Comparison of ENCODE assay signal across 8 cellular contexts in genomic region chr22:38868886-38869381, GRCh38. TPM values are rescaled to one million over a fixed set of nuclear protein-coding genes. Genes with fewer than 3 reads are reported as not detected.
DNase-seq lines count a peak whose midpoint lies in the region; ATAC-seq and TF ChIP-seq lines count a peak whose summit lies in the region.

No MANE protein-coding gene starts in this region.

- no peak overlapping the region for H3K23ac ChIP-seq in IMR-90 (ENCODE audit: low read depth, low read length)

- H2BK5ac ChIP-seq in IMR-90 (ENCODE audit: low read depth, low read length, poor library complexity, severe bottlenecking): no peak overlapping the region

- no peak overlapping the region for H2BK20ac ChIP-seq in IMR-90 (ENCODE audit: low read depth, low read length)

- H3K4ac ChIP-seq in IMR-90 (ENCODE audit: low read depth, low read length): no peak overlapping the region

- no peak overlapping the region for H3K27ac ChIP-seq in IMR-90 (ENCODE audit: insufficient read depth, low read length)
- no peak overlapping the region for H3K27ac ChIP-seq in prostate gland
- no peak overlapping the region for H3K27ac ChIP-seq in vagina

- TF ChIP-seq RAD21 in IMR-90 (IDR thresholded peaks at IDR 0.05; ENCODE audit: low read length): peak; percentile 69

- POLR2A ChIA-PET in IMR-90 (lab: Charles Lee; ENCODE audit: unreplicated experiment): no interaction called here

- no peak overlapping the region for H4K5ac ChIP-seq in IMR-90 (ENCODE audit: low read depth, low read length)

- H3K79me1 ChIP-seq in IMR-90 (ENCODE audit: low read depth in 1 of 2, low read length in 2 of 2): peaks cover 20 to 60% of the 10 kb centered on the region in 2 experiments

- H3K27me3 ChIP-seq in IMR-90 (ENCODE audit: control insufficient read depth, insufficient read depth, low read length) (no peaks in the 10 kb centered on the region), prostate gland (replicated peaks; ENCODE audit: insufficient read depth) (no peaks in the 10 kb centered on the region), vagina (no peaks in the 10 kb centered on the region)

- dilution Hi-C loops in IMR-90 (cut with HindIII; ENCODE audit: low sequenced_read_pairs, unreplicated experiment): no loop called here

- no TSS peak for BruUV-seq in IMR-90 (replicated peaks; lab: Mats Ljungman, UMichigan)

- H2AFZ ChIP-seq in IMR-90 (replicated peaks; ENCODE audit: low read length, poor library complexity): peak overlapping the region; percentile 34

- peaks cover 19 to 24% of the 10 kb centered on the region in 2 donors for H3K36me3 Mint-ChIP-seq in activated naive CD4-positive, alpha-beta T cell treated with anti-CD3 and anti-CD28 coated beads, Interleukin-2, amount 50 U/mL, for 72 hours

- H2BK15ac ChIP-seq in IMR-90 (ENCODE audit: low read depth, low read length): no peak overlapping the region

- H3K9me3 ChIP-seq in IMR-90 (ENCODE audit: control insufficient read depth, insufficient read depth, low read length) (no peaks in the 10 kb centered on the region), prostate gland (no peaks in the 10 kb centered on the region), vagina (no peaks in the 10 kb centered on the region)

- in situ Hi-C loops in IMR-90 (cut with MboI; ENCODE audit: low sequenced_read_pairs): loop anchor here (10.0 to 25.0 kb wide), 2 partner anchors 243 to 436 kb away; no protein-coding TSS in a partner anchor

- peak overlapping the region; percentile 74 for H2AK5ac ChIP-seq in IMR-90 (ENCODE audit: low read depth, low read length)

- DNase-seq in D341Med (ENCODE audit: low spot score) (peak; percentile 90), IMR-90 (peak; percentile 51), Right ventricle myocardium superior (peak; percentile 89), prostate gland (ENCODE audit: low spot score) (peak; percentile 74), vagina (ENCODE audit: extremely low spot score in 2 of 2) (peak; percentile 81 to 85)
- peak; percentile 77 to 94 for DNase-seq in activated naive CD4-positive, alpha-beta T cell treated with anti-CD3 and anti-CD28 coated beads, Interleukin-2, amount 50 U/mL, for 72 hours (ENCODE audit: low spot score in 2 of 2)

- TF ChIP-seq CTCF in IMR-90 (conservative IDR thresholded peaks at IDR 0.05; ENCODE audit: low read depth, low read length) (peak; percentile 82), prostate gland (IDR thresholded peaks at IDR 0.05) (peak; percentile 78 to 89 (median 82)), vagina (IDR thresholded peaks at IDR 0.05) (peak; percentile 48 to 87 (median 79))

- H4K91ac ChIP-seq in IMR-90 (ENCODE audit: insufficient read depth, low read depth, low read length): no peak overlapping the region

- no peak overlapping the region for H3K18ac ChIP-seq in IMR-90 (ENCODE audit: low read depth, low read length)

- ATAC-seq in IMR-90 (ENCODE audit: low read depth) (peak; percentile 21), SK-N-SH treated with all-trans-retinoic acid at 6 μM for 48 hours (peak; percentile 76), Right ventricle myocardium superior (ENCODE audit: poor library complexity) (peak; percentile 32), HG03025 (IDR thresholded peaks at IDR 0.05; ENCODE audit: low FRiP score, unreplicated experiment) (no peak)
- peak; percentile 41 to 54 for ATAC-seq in activated naive CD4-positive, alpha-beta T cell treated with anti-CD3 and anti-CD28 coated beads, Interleukin-2, amount 50 U/mL, for 72 hours

- H3K36me3 ChIP-seq in IMR-90 (ENCODE audit: control insufficient read depth, insufficient read depth, low read length) (peaks cover 26% of the 10 kb centered on the region), prostate gland (peaks cover 0 to 8% of the 10 kb centered on the region in 2 donors), vagina (peaks cover 0 to 23% of the 10 kb centered on the region in 2 donors)

- peaks cover 52% of the 10 kb centered on the region for H4K20me1 ChIP-seq in IMR-90 (ENCODE audit: insufficient read depth, low read length)

- peak overlapping the region; percentile 44 to 92 for H3K27ac Mint-ChIP-seq in activated naive CD4-positive, alpha-beta T cell treated with anti-CD3 and anti-CD28 coated beads, Interleukin-2, amount 50 U/mL, for 72 hours

- TF ChIP-seq POLR2A in IMR-90 (IDR thresholded peaks at IDR 0.05; ENCODE audit: low read depth, low read length) (no peak), prostate gland (IDR thresholded peaks at IDR 0.05) (no peak), vagina (IDR thresholded peaks at IDR 0.05) (no peak)

- H3K9ac ChIP-seq in IMR-90 (ENCODE audit: low read depth, low read length): no peak overlapping the region

- no peak overlapping the region for H3K14ac ChIP-seq in IMR-90 (replicated peaks; ENCODE audit: low read depth, low read length)

- H2BK120ac ChIP-seq in IMR-90 (ENCODE audit: low read depth, low read length): no peak overlapping the region

- no peaks in the 10 kb centered on the region for H3K9me3 Mint-ChIP-seq in activated naive CD4-positive, alpha-beta T cell treated with anti-CD3 and anti-CD28 coated beads, Interleukin-2, amount 50 U/mL, for 72 hours

- H3K4me1 ChIP-seq in IMR-90 (ENCODE audit: control insufficient read depth, insufficient read depth, low read length): no peaks in the 10 kb centered on the region
- peaks cover 18% of the 10 kb centered on the region for H3K4me1 ChIP-seq in prostate gland (replicated peaks)
- H3K4me1 ChIP-seq in vagina: peaks cover 75% of the 10 kb centered on the region

- H2AK9ac ChIP-seq in IMR-90 (replicated peaks; ENCODE audit: low read depth, low read length, poor library complexity): peak overlapping the region; percentile 91

- WGBS in IMR-90 (ENCODE audit: extremely low coverage in 2 of 2, insufficient read length in 1 of 2), 2 experiments: 38% methylated on average over 3 of the region's 8 CpGs; no CpG with 5 or more reads in 1 of the 2 experiments
- 11% methylated on average over 8 of the region's 8 CpGs for WGBS in prostate gland

- CTCF ChIA-PET in IMR-90 (lab: Yijun Ruan, JAX): interaction anchor here (1.3 to 4.0 kb wide), 5 partner anchors 18 to 134 kb away, joined by 3 to 28 read pairs (median 4); no protein-coding TSS in a partner anchor

- H3K56ac ChIP-seq in IMR-90 (ENCODE audit: extremely low read depth, insufficient read depth, low read length): no peak overlapping the region

- H3K4me2 ChIP-seq in IMR-90 (ENCODE audit: low read depth, low read length): no peak overlapping the region

- H4K8ac ChIP-seq in IMR-90 (ENCODE audit: low read depth in 2 of 2, low read length in 2 of 2): no peak overlapping the region; a peak in 1 of 4 replicates

- peaks cover 2% of the 10 kb centered on the region; the same call in 1 of the 2 replicates for H3K9me1 ChIP-seq in IMR-90 (ENCODE audit: insufficient read depth, low read length)

- intact Hi-C loops in IMR-90 (cut with micrococcal nuclease) (loop anchor here (1.0 kb wide), 1 partner anchor 100 kb away; no protein-coding TSS in a partner anchor), Right ventricle myocardium superior (cut with DNase I) (loop anchor here (5.0 kb wide), 1 partner anchor 253 kb away; no protein-coding TSS in a partner anchor), prostate gland (cut with DNase I) (loop anchor here (2.0 to 10.0 kb wide), 3 partner anchors 102 to 256 kb away; no protein-coding TSS in a partner anchor), vagina (cut with DNase I) (loop anchor here (5.0 to 10.0 kb wide), 4 partner anchors 53 to 446 kb away; partner anchors contain the start of gene RPL3)

- no peak overlapping the region for H3K4me3 ChIP-seq in IMR-90 (ENCODE audit: insufficient read depth, low read depth, low read length)
- H3K4me3 ChIP-seq in prostate gland: no peak overlapping the region
- no peak overlapping the region for H3K4me3 ChIP-seq in vagina

TF ChIP-seq in IMR-90, 13 proteins besides CTCF, POLR2A, EP300 and RAD21 (continues in another document):
- TF ChIP-seq CEBPB (IDR thresholded peaks at IDR 0.05; ENCODE audit: low read depth, low read length) (no peak), FOS (IDR thresholded peaks at IDR 0.05; ENCODE audit: low read depth, low read length) (0 out of 2 replicates have a peak, but pooled peaks have one; percentile 1), BHLHE40 (IDR thresholded peaks at IDR 0.05; ENCODE audit: low read depth, low read length) (no peak), CHD1 (IDR thresholded peaks at IDR 0.05; ENCODE audit: low read depth, low read length) (no peak)

RNA-seq across cellular contexts. Expression of gene CBX6, which starts 3.1 kb away (rescaled TPM):
- total RNA-seq in IMR-90 (2012; rRNA removed) (15.2 and 17.5 TPM in 2 replicates), Right ventricle myocardium superior (36.1 TPM), prostate gland (10 to 100 TPM; 39.9 to 56.2 TPM), vagina (31.7 TPM)
- polyA plus RNA-seq in IMR-90 (2012; rRNA removed): 19.0 and 19.9 TPM in 2 replicates
- 9.6 and 14.6 TPM in 2 replicates for polyA plus RNA-seq in IMR-90 (2012; cell fraction: cytosol; rRNA removed)
- 26.7 and 45.8 TPM in 2 replicates for polyA plus RNA-seq in IMR-90 (2012; cell fraction: nucleus; rRNA removed; ENCODE audit: low replicate concordance)
- 10 to 100 TPM; 46.9 to 92.6 TPM for total RNA-seq in activated naive CD4-positive, alpha-beta T cell treated with anti-CD3 and anti-CD28 coated beads, Interleukin-2, amount 50 U/mL, for 72 hours

RNA-seq across cellular contexts. Expression of gene NPTXR, which starts 25.1 kb away (rescaled TPM):
- 0.28 and 0.36 TPM in 2 replicates for total RNA-seq in IMR-90 (2012; rRNA removed)
- polyA plus RNA-seq in IMR-90 (2012; rRNA removed): 1.8 and 2.2 TPM in 2 replicates
- 1.3 and 2.3 TPM in 2 replicates for polyA plus RNA-seq in IMR-90 (2012; cell fraction: cytosol; rRNA removed)
- 1.4 and 1.6 TPM in 2 replicates for polyA plus RNA-seq in IMR-90 (2012; cell fraction: nucleus; rRNA removed; ENCODE audit: low replicate concordance)
- 1 to 10 TPM in 1 of 2 donors, under 1 TPM in 1; 0.75 to 1.1 TPM for total RNA-seq in activated naive CD4-positive, alpha-beta T cell treated with anti-CD3 and anti-CD28 coated beads, Interleukin-2, amount 50 U/mL, for 72 hours
- total RNA-seq in Right ventricle myocardium superior: 16.8 TPM
- 10 to 100 TPM; 12.6 to 36.2 TPM for total RNA-seq in prostate gland
- 9.3 TPM for total RNA-seq in vagina
